In the genomic region with DNA sequence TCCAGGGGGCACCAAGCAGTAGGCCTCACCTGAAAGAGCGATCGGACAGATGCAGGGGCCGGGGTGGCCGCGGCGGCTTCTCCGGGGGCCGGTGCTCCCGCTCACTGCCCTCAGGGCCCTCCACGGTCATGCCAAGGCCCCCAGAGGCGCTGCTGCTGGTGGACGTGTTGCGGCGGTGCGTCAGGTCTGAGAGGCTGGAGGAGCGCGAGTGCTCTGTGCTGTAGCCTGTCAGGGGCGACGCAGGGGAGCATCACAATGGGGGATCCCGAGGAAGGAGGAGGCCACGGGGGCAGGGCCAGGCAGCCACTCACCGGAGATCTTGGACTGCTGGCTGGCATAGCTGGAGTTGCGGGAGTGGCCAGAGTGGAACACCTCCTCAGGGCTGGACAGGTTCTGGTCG, we compare ENCODE assay signal across 17 cellular contexts. TPM values are rescaled to one million over a fixed set of nuclear protein-coding genes. Genes with fewer than 3 reads are reported as not detected.
DNase-seq lines count a peak whose midpoint lies in the region; ATAC-seq and TF ChIP-seq lines count a peak whose summit lies in the region.
"Had no signal": no experiment of that assay in that cellular context is flagged by ENCODE, and none has a peak within 500 bp of the region (broad histone marks: within the 10 kb centered on the region; RNA-seq: fewer than 3 reads in every experiment).

No MANE protein-coding gene starts in this region.

- peaks cover 76% of the 10 kb centered on the region for H3K36me3 ChIP-seq in NT2/D1 (ENCODE audit: insufficient read depth, insufficient read length, low read length)
- peaks cover 13 to 69% (median 32%) of the 10 kb centered on the region in 4 donors for H3K36me3 ChIP-seq in esophagus muscularis mucosa

- DNase-seq in activated naive CD8-positive, alpha-beta T cell treated with anti-CD3 and anti-CD28 coated beads, Interleukin-2, amount 50 U/mL, for 24 hours, result no peak
- DNase-seq in NT2/D1 (ENCODE audit: low read depth, low spot score) (no peak), esophagus muscularis mucosa (ENCODE audit: extremely low spot score) (no peak)
- DNase-seq in central memory CD4-positive, alpha-beta T cell, result no peak
- DNase-seq: DMS79, H7, MM.1S, NCI-H2029, NCI-H2171 treated with DMSO at 0.1 percent for 48 hours, NCI-H82 had no signal

- no peak for TF ChIP-seq CTCF in brain (conservative IDR thresholded peaks at IDR 0.05)
- no peak for TF ChIP-seq CTCF in esophagus muscularis mucosa (IDR thresholded peaks at IDR 0.05)

- TF ChIP-seq POLR2A in esophagus muscularis mucosa (IDR thresholded peaks at IDR 0.05; ENCODE audit: low read depth), result no peak

- TF ChIP-seq EP300 in esophagus muscularis mucosa (IDR thresholded peaks at IDR 0.05), result no peak

- no peaks in the 10 kb centered on the region for H3K36me3 Mint-ChIP-seq in activated naive CD8-positive, alpha-beta T cell
- H3K36me3 Mint-ChIP-seq in activated naive CD8-positive, alpha-beta T cell treated with anti-CD3 and anti-CD28 coated beads, Interleukin-2, amount 50 U/mL, for 24 hours (ENCODE audit: low read depth), result peaks cover 14% of the 10 kb centered on the region
- H3K36me3 Mint-ChIP-seq in brain, result peaks cover 32% of the 10 kb centered on the region
- H3K36me3 Mint-ChIP-seq in stimulated activated memory B cell treated with anti-CD40 and anti-IgM and Interleukin-4, amounts not matched to agents 10 μg/mL and 1 μg/mL and 100 μg/mL, for 72 hours, result peaks cover 70% of the 10 kb centered on the region

- H3K4me1 ChIP-seq in NT2/D1 (ENCODE audit: insufficient read depth, insufficient read length) (peaks cover 12% of the 10 kb centered on the region), esophagus muscularis mucosa (peaks cover 42 to 65% (median 63%) of the 10 kb centered on the region in 4 donors)

- no peaks in the 10 kb centered on the region for H3K9me3 Mint-ChIP-seq in activated naive CD8-positive, alpha-beta T cell (ENCODE audit: low read depth)
- H3K9me3 Mint-ChIP-seq in activated naive CD8-positive, alpha-beta T cell treated with anti-CD3 and anti-CD28 coated beads, Interleukin-2, amount 50 U/mL, for 24 hours, result no peaks in the 10 kb centered on the region
- H3K9me3 Mint-ChIP-seq in brain, result no peaks in the 10 kb centered on the region
- no peaks in the 10 kb centered on the region for H3K9me3 Mint-ChIP-seq in stimulated activated memory B cell treated with anti-CD40 and anti-IgM and Interleukin-4, amounts not matched to agents 10 μg/mL and 1 μg/mL and 100 μg/mL, for 72 hours

- H3K4me3 ChIP-seq in NT2/D1 (ENCODE audit: insufficient read length, low read depth) (no peak overlapping the region), esophagus muscularis mucosa (no peak overlapping the region)
- H3K4me3 ChIP-seq: A549, GM12878 had no signal

- peak overlapping the region in 1 of 4 donors; percentile 36 for H3K27ac ChIP-seq in esophagus muscularis mucosa (replicated peaks in 1 of 4)
- H3K27ac ChIP-seq: C4-2B had no signal

- no peak for ATAC-seq in activated naive CD8-positive, alpha-beta T cell treated with anti-CD3 and anti-CD28 coated beads, Interleukin-2, amount 50 U/mL, for 24 hours
- no peak for ATAC-seq in stimulated activated memory B cell treated with anti-CD40 and anti-IgM and Interleukin-4, amounts not matched to agents 10 μg/mL and 1 μg/mL and 100 μg/mL, for 72 hours
- ATAC-seq in GM19455 (IDR thresholded peaks at IDR 0.05; ENCODE audit: unreplicated experiment), result no peak
- ATAC-seq: A549, GM12878 had no signal

- no peak overlapping the region for H3K4me3 Mint-ChIP-seq in activated naive CD8-positive, alpha-beta T cell
- no peak overlapping the region for H3K4me3 Mint-ChIP-seq in activated naive CD8-positive, alpha-beta T cell treated with anti-CD3 and anti-CD28 coated beads, Interleukin-2, amount 50 U/mL, for 24 hours
- no peak overlapping the region for H3K4me3 Mint-ChIP-seq in brain
- H3K4me3 Mint-ChIP-seq in stimulated activated memory B cell treated with anti-CD40 and anti-IgM and Interleukin-4, amounts not matched to agents 10 μg/mL and 1 μg/mL and 100 μg/mL, for 72 hours, result no peak overlapping the region

- WGBS in esophagus muscularis mucosa, result 86% methylated on average over 19 of the region's 24 CpGs

- H3K9me3 ChIP-seq in NT2/D1 (ENCODE audit: insufficient read depth, low read length) (no peaks in the 10 kb centered on the region), esophagus muscularis mucosa (no peaks in the 10 kb centered on the region)
- H3K9me3 ChIP-seq: A549 had no signal

- intact Hi-C loops in esophagus muscularis mucosa (cut with DNase I), result no loop called here

- H3K27me3 Mint-ChIP-seq in activated naive CD8-positive, alpha-beta T cell, result no peaks in the 10 kb centered on the region
- H3K27me3 Mint-ChIP-seq in activated naive CD8-positive, alpha-beta T cell treated with anti-CD3 and anti-CD28 coated beads, Interleukin-2, amount 50 U/mL, for 24 hours, result no peaks in the 10 kb centered on the region
- H3K27me3 Mint-ChIP-seq in brain, result no peaks in the 10 kb centered on the region
- H3K27me3 Mint-ChIP-seq in stimulated activated memory B cell treated with anti-CD40 and anti-IgM and Interleukin-4, amounts not matched to agents 10 μg/mL and 1 μg/mL and 100 μg/mL, for 72 hours, result no peaks in the 10 kb centered on the region

- peak overlapping the region; percentile 5 for H3K9ac ChIP-seq in NT2/D1 (ENCODE audit: insufficient read length, low read depth)

- H3K27ac Mint-ChIP-seq in activated naive CD8-positive, alpha-beta T cell, result peak overlapping the region; percentile 78
- H3K27ac Mint-ChIP-seq in activated naive CD8-positive, alpha-beta T cell treated with anti-CD3 and anti-CD28 coated beads, Interleukin-2, amount 50 U/mL, for 24 hours, result no peak overlapping the region
- peak overlapping the region in 3 of 5 experiments; percentile 13 to 69 (median 42) for H3K27ac Mint-ChIP-seq in brain
- peak overlapping the region; percentile 35 for H3K27ac Mint-ChIP-seq in stimulated activated memory B cell treated with anti-CD40 and anti-IgM and Interleukin-4, amounts not matched to agents 10 μg/mL and 1 μg/mL and 100 μg/mL, for 72 hours

- H3K27me3 ChIP-seq in NT2/D1 (ENCODE audit: insufficient read depth, insufficient read length) (no peaks in the 10 kb centered on the region), esophagus muscularis mucosa (no peaks in the 10 kb centered on the region)

- peaks cover 55% of the 10 kb centered on the region for H3K4me1 Mint-ChIP-seq in activated naive CD8-positive, alpha-beta T cell (ENCODE audit: low read depth)
- H3K4me1 Mint-ChIP-seq in activated naive CD8-positive, alpha-beta T cell treated with anti-CD3 and anti-CD28 coated beads, Interleukin-2, amount 50 U/mL, for 24 hours, result peaks cover 38% of the 10 kb centered on the region
- H3K4me1 Mint-ChIP-seq in brain, result peaks cover 45% of the 10 kb centered on the region
- peaks cover 57% of the 10 kb centered on the region for H3K4me1 Mint-ChIP-seq in stimulated activated memory B cell treated with anti-CD40 and anti-IgM and Interleukin-4, amounts not matched to agents 10 μg/mL and 1 μg/mL and 100 μg/mL, for 72 hours

RNA-seq across cellular contexts. Expression of gene DPM2, which starts 7.7 kb away (rescaled TPM):
- polyA plus RNA-seq in brain (ENCODE audit: insufficient read depth, low read depth, low replicate concordance), result 144 TPM
- total RNA-seq in esophagus muscularis mucosa, result 10 to 100 TPM in 1 of 4 donors, 1 to 10 TPM in 3; 6.6 to 13.3 (median 8.5) TPM

RNA-seq across cellular contexts. Expression of gene PIP5KL1, which starts 14.8 kb away (rescaled TPM):
- polyA plus RNA-seq in brain (ENCODE audit: insufficient read depth, low read depth, low replicate concordance), result 2.4 TPM
- total RNA-seq in esophagus muscularis mucosa, result 1 to 10 TPM; 1.3 to 2.8 (median 2.2) TPM

RNA-seq across cellular contexts. Expression of gene ST6GALNAC4, which starts 28.5 kb away (rescaled TPM):
- 19.2 TPM for polyA plus RNA-seq in brain (ENCODE audit: insufficient read depth, low read depth, low replicate concordance)
- 10 to 100 TPM; 20.3 to 44.8 (median 35.9) TPM for total RNA-seq in esophagus muscularis mucosa

RNA-seq across cellular contexts. Expression of gene EEIG1, which starts 35.5 kb away (rescaled TPM):
- 78.8 TPM for polyA plus RNA-seq in brain (ENCODE audit: insufficient read depth, low read depth, low replicate concordance)
- total RNA-seq in esophagus muscularis mucosa, result 10 to 100 TPM; 12.4 to 29.5 (median 20.0) TPM

RNA-seq across cellular contexts. Expression of gene ST6GALNAC6, which starts 45.9 kb away (rescaled TPM):
- polyA plus RNA-seq in brain (ENCODE audit: insufficient read depth, low read depth, low replicate concordance), result 83.6 TPM
- total RNA-seq in esophagus muscularis mucosa, result 100 to 1,000 TPM in 3 of 4 donors, 10 to 100 TPM in 1; 95.9 to 169 (median 125) TPM
